ENCODE assay signal across 24 cellular contexts in the genomic region with DNA sequence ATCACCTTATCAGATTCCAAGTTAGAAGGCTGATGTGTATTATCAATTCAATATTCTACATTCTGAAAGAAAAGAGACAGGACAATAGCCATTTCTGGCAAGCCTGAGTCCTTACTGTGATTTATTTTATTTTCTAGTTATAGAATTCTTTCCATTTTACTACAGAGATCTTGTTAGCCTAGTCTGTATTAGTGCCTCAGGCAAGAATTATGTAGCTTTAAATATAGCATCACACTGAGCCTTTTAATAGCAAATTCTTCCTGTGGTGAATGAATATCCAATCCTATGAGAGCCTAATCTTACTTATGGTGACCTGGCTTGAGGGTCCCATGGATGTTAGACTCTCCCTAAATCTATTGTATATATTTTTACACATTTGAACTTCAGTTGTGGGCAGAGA.
"Had no signal": no experiment of that assay in that cellular context is flagged by ENCODE, and none has a peak within 500 bp of the region (broad histone marks: within the 10 kb centered on the region; RNA-seq: fewer than 3 reads in every experiment).

No MANE protein-coding gene starts in this region.

- H3K9me3 ChIP-seq: heart right ventricle, lower lobe of right lung, ovary, prostate gland, upper lobe of left lung had no signal

- H3K4me1 Mint-ChIP-seq: activated CD4-positive, alpha-beta T cell treated with anti-CD3 and anti-CD28 coated beads, Interleukin-2, amount 10 ng/mL, durations not matched to agents 7 days and 5 days; activated naive CD4-positive, alpha-beta T cell treated with anti-CD3 and anti-CD28 coated beads, Interleukin-2, amount 50 U/mL, for 24 hours; naive thymus-derived CD4-positive, alpha-beta T cell; T-cell had no signal

- H3K36me3 Mint-ChIP-seq: activated naive CD4-positive, alpha-beta T cell treated with anti-CD3 and anti-CD28 coated beads, Interleukin-2, amount 50 U/mL, for 24 hours; naive thymus-derived CD4-positive, alpha-beta T cell; T-cell had no signal

- H3K4me3 ChIP-seq: heart right ventricle, lower lobe of right lung, ovary, prostate gland, upper lobe of left lung had no signal

- H3K9me3 Mint-ChIP-seq: activated CD4-positive, alpha-beta T cell treated with anti-CD3 and anti-CD28 coated beads, Interleukin-2, amount 10 ng/mL, durations not matched to agents 7 days and 5 days; activated CD8-positive, alpha-beta T cell treated with anti-CD3 and anti-CD28 coated beads for 36 hours; activated naive CD4-positive, alpha-beta T cell treated with anti-CD3 and anti-CD28 coated beads, Interleukin-2, amount 50 U/mL, for 24 hours; activated T-helper 1 cell treated with anti-CD3 and anti-CD28 coated beads, Interleukin-12 subunit alpha, Interleukin-12 subunit beta, Interleukin-2, Interleukin-4 antibody, amounts not matched to agents 30 ng/mL and 10 ng/mL and 1 ng/mL, durations not matched to agents 14 hours and 24 hours and 36 hours; naive thymus-derived CD4-positive, alpha-beta T cell; T-cell; T-helper 2 cell treated with Interferon-gamma antibody and Interleukin-4, amounts not matched to agents 5 μg/mL and 100 μg/mL, for 36 hours had no signal

- DNase-seq: activated CD4-positive, alpha-beta T cell treated with anti-CD3 and anti-CD28 coated beads, Interleukin-2, amount 10 ng/mL, durations not matched to agents 7 days and 5 days; activated CD4-positive, CD25-positive, alpha-beta regulatory T cell treated with anti-CD3 and anti-CD28 coated beads, Interleukin-2, amount 50 U/mL, for 72 hours; activated CD8-positive, alpha-beta memory T cell treated with anti-CD3 and anti-CD28 coated beads, Interleukin-2, amount 10 ng/mL, durations not matched to agents 7 days and 5 days; activated CD8-positive, alpha-beta T cell treated with anti-CD3 and anti-CD28 coated beads for 36 hours; activated gamma-delta T cell; activated T-cell treated with anti-CD3 and anti-CD28 coated beads for 4 hours; cerebellar nuclear complex; cortex of kidney; heart right ventricle; lower lobe of right lung; naive thymus-derived CD4-positive, alpha-beta T cell; ovary; stimulated activated CD4-positive, alpha-beta T cell treated with anti-CD3 and anti-CD28 coated beads, Interleukin-4, amount 100 ng/mL, for 24 hours; stimulated activated naive CD8-positive, alpha-beta T cell treated with anti-CD3 and anti-CD28 coated beads, Interleukin-15, Interleukin-2, amounts not matched to agents 100 U/mL and 50 U/mL, for 24 hours; T-cell; upper lobe of left lung had no signal

- H3K27ac ChIP-seq: epithelial cell of prostate, heart right ventricle, lower lobe of right lung, ovary, prostate gland, upper lobe of left lung, VCaP had no signal

- H3K27ac Mint-ChIP-seq: activated CD4-positive, alpha-beta T cell treated with anti-CD3 and anti-CD28 coated beads, Interleukin-2, amount 10 ng/mL, durations not matched to agents 7 days and 5 days; activated CD8-positive, alpha-beta memory T cell treated with anti-CD3 and anti-CD28 coated beads, Interleukin-2, amount 10 ng/mL, durations not matched to agents 7 days and 5 days; activated CD8-positive, alpha-beta T cell treated with anti-CD3 and anti-CD28 coated beads for 36 hours; activated naive CD4-positive, alpha-beta T cell treated with anti-CD3 and anti-CD28 coated beads, Interleukin-2, amount 50 U/mL, for 24 hours; activated T-helper 1 cell treated with anti-CD3 and anti-CD28 coated beads, Interleukin-12 subunit alpha, Interleukin-12 subunit beta, Interleukin-2, Interleukin-4 antibody, amounts not matched to agents 30 ng/mL and 10 ng/mL and 1 ng/mL, durations not matched to agents 14 hours and 24 hours and 36 hours; naive thymus-derived CD4-positive, alpha-beta T cell; T-cell; T-helper 2 cell treated with Interferon-gamma antibody and Interleukin-4, amounts not matched to agents 5 μg/mL and 100 μg/mL, for 36 hours had no signal

- H3K4me3 Mint-ChIP-seq: activated CD4-positive, alpha-beta T cell treated with anti-CD3 and anti-CD28 coated beads, Interleukin-2, amount 10 ng/mL, durations not matched to agents 7 days and 5 days; activated CD8-positive, alpha-beta memory T cell treated with anti-CD3 and anti-CD28 coated beads, Interleukin-2, amount 10 ng/mL, durations not matched to agents 7 days and 5 days; activated CD8-positive, alpha-beta T cell treated with anti-CD3 and anti-CD28 coated beads for 36 hours; activated naive CD4-positive, alpha-beta T cell treated with anti-CD3 and anti-CD28 coated beads, Interleukin-2, amount 50 U/mL, for 24 hours; activated T-helper 1 cell treated with anti-CD3 and anti-CD28 coated beads, Interleukin-12 subunit alpha, Interleukin-12 subunit beta, Interleukin-2, Interleukin-4 antibody, amounts not matched to agents 30 ng/mL and 10 ng/mL and 1 ng/mL, durations not matched to agents 14 hours and 24 hours and 36 hours; naive thymus-derived CD4-positive, alpha-beta T cell; neural crest cell; T-cell; T-helper 2 cell treated with Interferon-gamma antibody and Interleukin-4, amounts not matched to agents 5 μg/mL and 100 μg/mL, for 36 hours had no signal

- H3K27me3 ChIP-seq: heart right ventricle, upper lobe of left lung had no signal

- H3K27me3 Mint-ChIP-seq: activated CD4-positive, alpha-beta T cell treated with anti-CD3 and anti-CD28 coated beads, Interleukin-2, amount 10 ng/mL, durations not matched to agents 7 days and 5 days; activated CD8-positive, alpha-beta memory T cell treated with anti-CD3 and anti-CD28 coated beads, Interleukin-2, amount 10 ng/mL, durations not matched to agents 7 days and 5 days had no signal

- H3K4me1 ChIP-seq: lower lobe of right lung, prostate gland, upper lobe of left lung had no signal

- H3K36me3 ChIP-seq: heart right ventricle, lower lobe of right lung, ovary, prostate gland, upper lobe of left lung had no signal

- FAIRE-seq: astrocyte had no signal
